ENCODE assay signal across 22 cellular contexts in genomic region chr10:85922363-85923129, GRCh38.
"Had no signal": no experiment of that assay in that cellular context is flagged by ENCODE, and none has a peak within 500 bp of the region (broad histone marks: within the 10 kb centered on the region; RNA-seq: fewer than 3 reads in every experiment).

No MANE protein-coding gene starts in this region.

- H3K4me3 Mint-ChIP-seq: activated naive CD8-positive, alpha-beta T cell; activated T-helper 1 cell treated with anti-CD3 and anti-CD28 coated beads, Interleukin-12 subunit alpha, Interleukin-12 subunit beta, Interleukin-2, Interleukin-4 antibody, amounts not matched to agents 30 ng/mL and 10 ng/mL and 1 ng/mL, durations not matched to agents 14 hours and 24 hours and 36 hours; naive thymus-derived CD8-positive, alpha-beta T cell had no signal

- H2AFZ ChIP-seq: parathyroid adenoma had no signal

- DNase-seq: activated CD4-positive, alpha-beta T cell treated with anti-CD3 and anti-CD28 coated beads, Interleukin-2, amount 50 U/mL, for 4 hours; activated gamma-delta T cell treated with Interleukin-2 at 50 U/mL for 16 hours; activated T-cell treated with anti-CD3 and anti-CD28 coated beads for 4 hours; dermis blood vessel endothelial cell; effector memory CD4-positive, alpha-beta T cell; esophagus squamous epithelium; mesenchymal stem cell; mucosa of descending colon; naive thymus-derived CD8-positive, alpha-beta T cell; stimulated activated CD4-positive, alpha-beta T cell treated with anti-CD3 and anti-CD28 coated beads, Interleukin-12 subunit alpha, Interleukin-12 subunit beta, amount 100 ng/mL, for 4 hours; stimulated activated CD4-positive, alpha-beta T cell treated with anti-CD3 and anti-CD28 coated beads, Interleukin-2, amount 100 ng/mL, for 24 hours; stimulated activated naive CD4-positive, alpha-beta T cell treated with Interleukin-2 at 50 U/mL for 16 hours; substantia nigra; T-helper 1 cell; T1000; tibial artery had no signal

- H3K9me3 Mint-ChIP-seq: activated T-helper 1 cell treated with anti-CD3 and anti-CD28 coated beads, Interleukin-12 subunit alpha, Interleukin-12 subunit beta, Interleukin-2, Interleukin-4 antibody, amounts not matched to agents 30 ng/mL and 10 ng/mL and 1 ng/mL, durations not matched to agents 14 hours and 24 hours and 36 hours; naive thymus-derived CD8-positive, alpha-beta T cell had no signal

- H3K9me3 ChIP-seq: esophagus squamous epithelium, mucosa of descending colon, neutrophil, tibial artery had no signal

- H3K36me3 ChIP-seq: cardiac muscle cell, esophagus squamous epithelium, neutrophil, tibial artery had no signal

- H3K36me3 Mint-ChIP-seq: activated naive CD8-positive, alpha-beta T cell; naive thymus-derived CD8-positive, alpha-beta T cell had no signal

- H3K27me3 ChIP-seq: cardiac muscle cell, esophagus squamous epithelium, neutrophil, tibial artery had no signal

- H3K9ac ChIP-seq: parathyroid adenoma had no signal

- ATAC-seq: activated CD4-positive, CD25-positive, alpha-beta regulatory T cell treated with anti-CD3 and anti-CD28 coated beads, Interleukin-2, amount 50 U/mL, for 24 hours; mucosa of descending colon; naive thymus-derived CD8-positive, alpha-beta T cell had no signal

- H3K4me1 Mint-ChIP-seq: naive thymus-derived CD8-positive, alpha-beta T cell had no signal

- H3K27ac ChIP-seq: cardiac muscle cell, esophagus squamous epithelium, neutrophil, parathyroid adenoma, tibial artery had no signal

- H3K4me1 ChIP-seq: parathyroid adenoma had no signal

- H3K27ac Mint-ChIP-seq: activated naive CD8-positive, alpha-beta T cell; activated T-helper 1 cell treated with anti-CD3 and anti-CD28 coated beads, Interleukin-12 subunit alpha, Interleukin-12 subunit beta, Interleukin-2, Interleukin-4 antibody, amounts not matched to agents 30 ng/mL and 10 ng/mL and 1 ng/mL, durations not matched to agents 14 hours and 24 hours and 36 hours; naive thymus-derived CD8-positive, alpha-beta T cell had no signal

- H3K4me3 ChIP-seq: cardiac muscle cell, esophagus squamous epithelium, mucosa of descending colon, tibial artery had no signal
